Comparison of ENCODE assay signal across 8 cellular contexts in the genomic region with DNA sequence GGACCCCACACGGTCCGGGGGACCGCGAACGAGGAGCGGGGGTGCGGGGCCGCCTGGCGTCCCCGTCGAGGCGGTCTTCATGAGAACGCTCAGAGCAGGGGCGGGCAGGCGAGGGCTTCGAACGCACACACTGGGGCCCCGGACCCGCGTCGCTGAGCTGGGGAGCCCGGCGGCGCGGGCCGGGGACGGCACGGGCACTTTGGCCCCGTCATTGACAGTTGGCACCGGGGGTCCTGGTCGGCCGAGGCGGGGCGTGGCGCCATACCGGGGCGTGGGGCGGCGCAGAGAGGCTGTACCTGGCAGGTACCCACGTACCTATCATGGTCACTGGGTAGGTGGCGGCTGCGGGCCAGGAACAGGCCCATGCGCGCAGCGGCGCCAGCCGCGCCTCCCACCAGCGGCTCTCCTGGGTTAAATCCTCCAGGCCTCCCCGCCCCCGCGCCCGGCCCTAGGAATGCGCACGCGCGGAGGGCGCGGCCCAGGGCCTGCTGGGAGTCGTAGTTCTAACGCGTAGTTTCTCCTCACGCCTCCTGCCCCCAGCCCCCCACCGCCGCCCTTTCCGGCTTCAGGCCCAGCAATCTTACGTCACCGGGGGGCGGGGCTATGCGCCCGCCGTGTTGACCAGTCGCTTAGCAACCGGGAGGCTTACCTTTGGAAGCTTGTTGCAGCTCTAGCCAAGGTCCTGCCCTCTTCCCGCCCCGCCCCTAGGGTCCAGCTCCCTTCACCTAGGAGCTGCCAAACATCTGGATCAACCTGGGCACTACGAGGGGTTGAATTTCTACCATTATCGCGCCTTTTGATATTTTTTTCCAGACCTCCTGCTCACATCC. TPM values are rescaled to one million over a fixed set of nuclear protein-coding genes. Genes with fewer than 3 reads are reported as not detected.
A peak's percentile ranks its signal among the peaks of the same experiment; 100 is the strongest.
DNase-seq lines count a peak whose midpoint lies in the region; ATAC-seq and TF ChIP-seq lines count a peak whose summit lies in the region.

A gene (plus strand): TSS at position 628 of the 830 bp plus-strand sequence.
A gene (minus strand): TSS at position 420 of the 830 bp plus-strand sequence.

- ATAC-seq in HG02588 (IDR thresholded peaks at IDR 0.05; ENCODE audit: unreplicated experiment): peak; percentile 97
- peak; percentile 100 for ATAC-seq in left cardiac atrium

- H3K36me3 ChIP-seq in transverse colon: no peaks in the 10 kb centered on the region

- DNase-seq in GM04504 (ENCODE audit: low read depth): peak; percentile 91
- DNase-seq in NCI-H1092 (lab: John Stamatoyannopoulos, UW): peak; percentile 100
- DNase-seq in amygdala (lab: John Stamatoyannopoulos, UW): peak; percentile 42 to 99 (median 97)
- peak; percentile 99 for DNase-seq in left cardiac atrium
- DNase-seq in pons (ENCODE audit: low spot score): peak; percentile 99
- DNase-seq in transverse colon: peak; percentile 100

- H3K9me3 ChIP-seq in transverse colon: no peaks in the 10 kb centered on the region

- peak within 1 kb of the TSS; percentile 77 to 95 (median 88) for H3K4me3 ChIP-seq in transverse colon

- H3K9me3 Mint-ChIP-seq in T-helper 1 cell treated with Interleukin-12 subunit alpha and Interleukin-12 subunit beta and Interleukin-4 antibody, amounts not matched to agents 30 μg/mL and 1 μg/mL, for 36 hours: no peaks in the 10 kb centered on the region

- H3K27me3 Mint-ChIP-seq in T-helper 1 cell treated with Interleukin-12 subunit alpha and Interleukin-12 subunit beta and Interleukin-4 antibody, amounts not matched to agents 30 μg/mL and 1 μg/mL, for 36 hours (ENCODE audit: low read depth): peaks cover 5% of the 10 kb centered on the region

- H3K4me1 ChIP-seq in transverse colon: peaks cover 0 to 30% (median 11%) of the 10 kb centered on the region in 4 donors

- TF ChIP-seq EP300 in transverse colon (IDR thresholded peaks at IDR 0.05; ENCODE audit: low read depth): peak; percentile 62

- peak within 1 kb of the TSS; percentile 87 for H3K27ac Mint-ChIP-seq in T-helper 1 cell treated with Interleukin-12 subunit alpha and Interleukin-12 subunit beta and Interleukin-4 antibody, amounts not matched to agents 30 μg/mL and 1 μg/mL, for 36 hours

- H3K36me3 Mint-ChIP-seq in T-helper 1 cell treated with Interleukin-12 subunit alpha and Interleukin-12 subunit beta and Interleukin-4 antibody, amounts not matched to agents 30 μg/mL and 1 μg/mL, for 36 hours (ENCODE audit: low read depth): no peaks in the 10 kb centered on the region

- intact Hi-C loops in left cardiac atrium (cut with DNase I): loop anchor here in 1 of 2 donors (10.0 kb wide), 1 partner anchor 543 kb away; no protein-coding TSS in a partner anchor
- intact Hi-C loops in transverse colon (cut with DNase I; ENCODE audit: low total_unique reads): no loop called here

- in situ Hi-C loops in transverse colon (cut with MboI; ENCODE audit: low pct_ligation_motif_present in 1 of 4, low pct_unique_long_range_greater_than_20kb in 1 of 4, low sequenced_read_pairs in 3 of 4): loop anchor here in 1 of 4 donors (25.0 kb wide), 1 partner anchor 1315 kb away; no protein-coding TSS in a partner anchor

- H3K27me3 ChIP-seq in transverse colon: no peaks in the 10 kb centered on the region

- H3K4me1 Mint-ChIP-seq in T-helper 1 cell treated with Interleukin-12 subunit alpha and Interleukin-12 subunit beta and Interleukin-4 antibody, amounts not matched to agents 30 μg/mL and 1 μg/mL, for 36 hours (ENCODE audit: low read depth): peaks cover 8% of the 10 kb centered on the region

- TF ChIP-seq POLR2A in transverse colon (IDR thresholded peaks at IDR 0.05): peak; percentile 97

- WGBS in transverse colon (ENCODE audit: low coverage in 1 of 2), 2 donors: 0 to 1% methylated on average over 11 to 41 of the region's 79 CpGs

- peak within 1 kb of the TSS; percentile 89 to 93 (median 92) for H3K27ac ChIP-seq in transverse colon

- TF ChIP-seq CTCF in transverse colon (IDR thresholded peaks at IDR 0.05): peak in 1 of 5 experiments; percentile 15

- H3K4me3 Mint-ChIP-seq in T-helper 1 cell treated with Interleukin-12 subunit alpha and Interleukin-12 subunit beta and Interleukin-4 antibody, amounts not matched to agents 30 μg/mL and 1 μg/mL, for 36 hours: peak within 1 kb of the TSS; percentile 93

RNA-seq across cellular contexts. Expression of the first gene that starts in this region (rescaled TPM):
- 1 to 10 TPM; 3.2 to 4.5 TPM for total RNA-seq in left cardiac atrium
- total RNA-seq in transverse colon: 10 to 100 TPM in 1 of 4 donors, 1 to 10 TPM in 2, not detected in 1; 1.2 to 13.8 (median 1.4) TPM

RNA-seq across cellular contexts. Expression of the second gene that starts in this region (rescaled TPM):
- total RNA-seq in left cardiac atrium (10 to 100 TPM; 13.8 to 22.2 TPM), transverse colon (10 to 100 TPM in 1 of 4 donors, 1 to 10 TPM in 3; 4.5 to 12.3 (median 9.0) TPM)

Comparison
In these comparisons a context has a peak if more than half of its experiments do, and no peak if none do; other contexts are left out.
1. Peak in every context shown above with its lines: DNase-seq, ATAC-seq, H3K4me3 ChIP-seq and H3K27ac ChIP-seq.